ENCODE assay signal across 7 cellular contexts in the genomic region with DNA sequence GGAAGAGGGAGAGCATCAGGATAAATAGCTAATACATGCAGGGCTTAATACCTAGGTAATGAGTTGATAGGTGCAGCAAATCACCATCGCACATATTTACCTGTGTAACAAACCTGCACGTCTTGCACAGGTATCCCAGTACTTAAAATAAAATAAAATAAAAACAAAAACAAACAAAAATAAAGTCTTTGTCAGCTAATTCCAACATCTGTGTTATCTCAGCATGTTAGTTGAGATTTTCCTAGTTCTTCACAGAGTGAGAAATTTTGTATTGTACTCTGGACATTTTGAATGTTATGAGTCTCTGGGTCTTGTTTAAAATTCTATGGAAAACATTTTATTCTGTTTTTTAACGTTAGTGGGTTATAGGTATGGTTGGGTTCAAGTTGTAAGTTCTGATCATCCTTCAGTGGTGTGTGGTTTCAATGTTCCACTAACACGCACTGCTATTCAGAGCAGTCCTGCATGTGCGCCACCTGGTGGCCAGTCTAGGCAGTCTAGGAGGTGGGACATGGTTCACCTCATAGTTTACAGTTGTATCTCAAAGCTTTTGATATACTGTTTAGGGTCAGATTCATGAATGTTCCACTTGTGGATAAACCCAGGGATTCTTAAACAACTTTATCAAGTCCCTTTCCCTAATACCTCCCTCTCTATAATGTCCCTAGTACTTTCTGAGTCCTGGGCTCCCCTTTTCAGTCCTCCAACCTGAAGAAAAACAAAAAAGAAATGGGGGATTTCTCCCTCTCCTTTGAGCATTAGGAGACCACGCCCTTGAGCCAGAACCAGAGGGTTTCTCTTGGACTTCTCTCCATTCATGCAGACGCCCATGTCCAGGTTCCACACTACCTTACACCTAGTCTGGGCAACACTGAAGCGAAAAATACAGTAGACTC.
DNase-seq lines count a peak whose midpoint lies in the region; ATAC-seq and TF ChIP-seq lines count a peak whose summit lies in the region.

No MANE protein-coding gene starts in this region.

- intact Hi-C loops in right cardiac atrium (cut with DNase I) (no loop called here), gastrocnemius medialis (cut with DNase I; ENCODE audit: low total_unique reads) (loop anchor here (2.0 to 5.0 kb wide), 2 partner anchors 469 to 761 kb away; no protein-coding TSS in a partner anchor)

- no peaks in the 10 kb centered on the region for H3K9me3 ChIP-seq in T-helper 17 cell (ENCODE audit: control insufficient read depth, low read length, poor library complexity, severe bottlenecking)
- H3K9me3 ChIP-seq in right cardiac atrium (ENCODE audit: control insufficient read depth, low read length) = no peaks in the 10 kb centered on the region
- H3K9me3 ChIP-seq in gastrocnemius medialis = no peaks in the 10 kb centered on the region

- no peak overlapping the region for H3K4me3 Mint-ChIP-seq in T-helper 17 cell

- H3K27ac ChIP-seq in right cardiac atrium (ENCODE audit: low read length) (no peak overlapping the region), gastrocnemius medialis (no peak overlapping the region)

- no peaks in the 10 kb centered on the region for H3K4me1 ChIP-seq in right cardiac atrium (ENCODE audit: control insufficient read depth, insufficient read depth, low read length)
- no peaks in the 10 kb centered on the region for H3K4me1 ChIP-seq in gastrocnemius medialis

- H3K27me3 ChIP-seq in right cardiac atrium (ENCODE audit: control insufficient read depth, insufficient read depth) (no peaks in the 10 kb centered on the region), gastrocnemius medialis (no peaks in the 10 kb centered on the region)

- no peaks in the 10 kb centered on the region for H3K36me3 ChIP-seq in gastrocnemius medialis

- DNase-seq in NB4 (ENCODE audit: low read depth) = peak; percentile 66
- DNase-seq in T-helper 17 cell = peak; percentile 55 to 72 (median 65)
- peak; percentile 59 for DNase-seq in amniotic epithelial cell (ENCODE audit: low read depth)
- peak; percentile 81 to 93 (median 92) for DNase-seq in right cardiac atrium
- DNase-seq in gastrocnemius medialis = peak; percentile 25 to 36

- TF ChIP-seq CTCF in NB4 (IDR thresholded peaks at IDR 0.05; ENCODE audit: low read depth, low read length) (peak; percentile 96), gastrocnemius medialis (IDR thresholded peaks at IDR 0.05 in 4 of 5, conservative IDR thresholded peaks at IDR 0.05 in 1 of 5) (peak; percentile 53 to 88 (median 60))

- H3K27ac Mint-ChIP-seq in T-helper 17 cell = no peak overlapping the region

- TF ChIP-seq POLR2A in NB4 (IDR thresholded peaks at IDR 0.05; ENCODE audit: extremely low read depth, insufficient read length) = no peak
- no peak for TF ChIP-seq POLR2A in gastrocnemius medialis (IDR thresholded peaks at IDR 0.05)

- peak; percentile 93 for ATAC-seq in GM18498 (IDR thresholded peaks at IDR 0.05; ENCODE audit: unreplicated experiment)
- peak; percentile 95 for ATAC-seq in HG02588 (IDR thresholded peaks at IDR 0.05; ENCODE audit: unreplicated experiment)
- ATAC-seq in T-helper 17 cell = peak; percentile 93
- ATAC-seq in right cardiac atrium = peak; percentile 93 to 95
- ATAC-seq in gastrocnemius medialis = peak; percentile 66 to 75

- no peak overlapping the region for H3K4me3 ChIP-seq in NB4 (ENCODE audit: low read depth, low read length)
- no peak overlapping the region for H3K4me3 ChIP-seq in right cardiac atrium (ENCODE audit: low read length)
- H3K4me3 ChIP-seq in gastrocnemius medialis = no peak overlapping the region

- peaks cover 43% of the 10 kb centered on the region for H3K27me3 Mint-ChIP-seq in T-helper 17 cell

- H3K36me3 Mint-ChIP-seq in T-helper 17 cell (ENCODE audit: low read depth) = no peaks in the 10 kb centered on the region

- in situ Hi-C loops in gastrocnemius medialis (cut with MboI; ENCODE audit: low sequenced_read_pairs in 4 of 4) = loop anchor here in 2 of 4 donors (25.0 kb wide), 2 partner anchors 469 to 769 kb away; no protein-coding TSS in a partner anchor

- peaks cover 7% of the 10 kb centered on the region for H3K4me1 Mint-ChIP-seq in T-helper 17 cell

- WGBS in right cardiac atrium = 41% methylated on average over 8 of the region's 8 CpGs

Comparison
In these comparisons a context has a peak if more than half of its experiments do, and no peak if none do; other contexts are left out.
1. DNase-seq: peak in every context shown above with its lines; median percentile 92 in right cardiac atrium; 66 in NB4; 65 in T-helper 17 cell; 59 in amniotic epithelial cell; 30 in gastrocnemius medialis.